ENCODE assay signal across 1 cellular context in the genomic region with DNA sequence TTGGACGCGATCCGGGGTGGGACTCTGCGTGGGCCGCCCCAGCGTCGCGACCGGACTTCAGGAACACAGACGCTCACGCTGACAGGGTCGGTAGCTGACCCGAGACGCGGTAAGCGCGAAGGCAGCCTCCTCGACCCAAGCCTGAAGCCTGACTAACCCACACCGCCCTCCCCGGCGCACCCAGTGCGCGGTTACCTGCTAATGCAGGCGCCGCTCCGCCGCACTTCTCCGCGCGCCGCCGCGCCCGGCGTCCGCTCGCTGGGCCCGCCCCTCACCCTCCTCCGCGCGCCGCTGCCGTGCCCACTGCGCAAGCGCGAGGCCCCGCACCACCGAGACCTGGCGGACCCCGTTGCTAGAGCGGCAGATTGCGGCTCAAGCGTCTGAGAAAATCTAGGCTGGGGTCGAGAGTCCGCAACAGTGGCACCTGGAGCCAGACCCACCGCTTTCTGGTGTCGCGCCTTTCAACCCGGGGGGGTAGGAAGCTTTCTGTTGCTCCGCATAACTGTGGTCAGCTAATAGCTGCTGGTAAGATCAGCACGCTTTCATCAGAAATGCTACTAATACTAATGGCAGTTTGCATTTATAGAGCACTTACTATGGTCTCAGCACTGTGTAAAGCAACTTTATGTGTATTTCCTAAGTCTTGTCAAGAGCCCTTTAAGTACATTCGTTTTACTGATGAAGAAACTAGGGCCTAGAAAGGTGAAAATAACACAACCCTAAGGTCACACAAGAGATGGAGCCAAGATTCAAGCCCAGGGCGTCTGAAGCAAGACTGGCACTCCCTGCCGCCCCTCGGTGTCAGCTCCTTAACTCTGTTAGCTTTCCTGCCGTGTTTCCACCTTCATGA.
A peak's percentile ranks its signal among the peaks of the same experiment; 100 is the strongest.
TF ChIP-seq lines count a peak whose summit lies in the region.

A gene with protein sequence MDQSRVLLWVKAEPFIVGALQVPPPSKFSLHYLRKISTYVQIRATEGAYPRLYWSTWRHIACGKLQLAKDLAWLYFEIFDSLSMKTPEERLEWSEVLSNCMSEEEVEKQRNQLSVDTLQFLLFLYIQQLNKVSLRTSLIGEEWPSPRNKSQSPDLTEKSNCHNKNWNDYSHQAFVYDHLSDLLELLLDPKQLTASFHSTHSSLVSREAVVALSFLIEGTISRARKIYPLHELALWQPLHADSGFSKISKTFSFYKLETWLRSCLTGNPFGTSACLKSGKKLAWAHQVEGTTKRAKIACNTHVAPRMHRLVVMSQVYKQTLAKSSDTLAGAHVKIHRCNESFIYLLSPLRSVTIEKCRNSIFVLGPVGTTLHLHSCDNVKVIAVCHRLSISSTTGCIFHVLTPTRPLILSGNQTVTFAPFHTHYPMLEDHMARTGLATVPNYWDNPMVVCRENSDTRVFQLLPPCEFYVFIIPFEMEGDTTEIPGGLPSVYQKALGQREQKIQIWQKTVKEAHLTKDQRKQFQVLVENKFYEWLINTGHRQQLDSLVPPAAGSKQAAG (minus strand): TSS at position 268 of the 850 bp plus-strand sequence. CDS start 3,010 bp downstream, outside the sequence.

TF ChIP-seq in GM12878, 131 proteins besides CTCF, POLR2A, EP300 and RAD21 (continued from another document):
- TF ChIP-seq, protein P1, sequence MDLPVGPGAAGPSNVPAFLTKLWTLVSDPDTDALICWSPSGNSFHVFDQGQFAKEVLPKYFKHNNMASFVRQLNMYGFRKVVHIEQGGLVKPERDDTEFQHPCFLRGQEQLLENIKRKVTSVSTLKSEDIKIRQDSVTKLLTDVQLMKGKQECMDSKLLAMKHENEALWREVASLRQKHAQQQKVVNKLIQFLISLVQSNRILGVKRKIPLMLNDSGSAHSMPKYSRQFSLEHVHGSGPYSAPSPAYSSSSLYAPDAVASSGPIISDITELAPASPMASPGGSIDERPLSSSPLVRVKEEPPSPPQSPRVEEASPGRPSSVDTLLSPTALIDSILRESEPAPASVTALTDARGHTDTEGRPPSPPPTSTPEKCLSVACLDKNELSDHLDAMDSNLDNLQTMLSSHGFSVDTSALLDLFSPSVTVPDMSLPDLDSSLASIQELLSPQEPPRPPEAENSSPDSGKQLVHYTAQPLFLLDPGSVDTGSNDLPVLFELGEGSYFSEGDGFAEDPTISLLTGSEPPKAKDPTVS (IDR thresholded peaks at IDR 0.05; ENCODE audit: low read depth, low read length) = 0 out of 2 replicates have a peak, but pooled peaks have one; percentile 53
- TF ChIP-seq TBL1XR1 (IDR thresholded peaks at IDR 0.05; ENCODE audit: low read depth, low read length) (peak; percentile 69), YY1 (IDR thresholded peaks at IDR 0.05; ENCODE audit: low read depth, low read length) (peak; percentile 64; the same call in 1 of the 2 replicates)
TF ChIP-seq in GM12878: peak in this region for 52.
